In genomic region chr20:8272758-8273157, GRCh38 we compare ENCODE assay signal across 13 cellular contexts.
"Had no signal": no experiment of that assay in that cellular context is flagged by ENCODE, and none has a peak within 500 bp of the region (broad histone marks: within the 10 kb centered on the region; RNA-seq: fewer than 3 reads in every experiment).

No MANE protein-coding gene starts in this region.

- H3K27ac Mint-ChIP-seq: activated naive CD4-positive, alpha-beta T cell treated with anti-CD3 and anti-CD28 coated beads for 36 hours; activated T-helper 2 cell treated with anti-CD3 and anti-CD28 coated beads, Interferon-gamma antibody, Interleukin-2, Interleukin-4, amounts not matched to agents 10 μg/mL and 5 μg/mL and 100 μg/mL, durations not matched to agents 14 hours and 24 hours and 36 hours; natural killer cell treated with Interleukin-12 subunit alpha and Interleukin-12 subunit beta and Interleukin-15 and Interleukin-18, amount 100 ng/mL, for 72 hours had no signal

- H3K9me3 Mint-ChIP-seq: activated naive CD4-positive, alpha-beta T cell treated with anti-CD3 and anti-CD28 coated beads for 36 hours; activated T-helper 2 cell treated with anti-CD3 and anti-CD28 coated beads, Interferon-gamma antibody, Interleukin-2, Interleukin-4, amounts not matched to agents 10 μg/mL and 5 μg/mL and 100 μg/mL, durations not matched to agents 14 hours and 24 hours and 36 hours; natural killer cell treated with Interleukin-12 subunit alpha and Interleukin-12 subunit beta and Interleukin-15 and Interleukin-18, amount 100 ng/mL, for 72 hours had no signal

- H3K27me3 Mint-ChIP-seq: natural killer cell treated with Interleukin-12 subunit alpha and Interleukin-12 subunit beta and Interleukin-15 and Interleukin-18, amount 100 ng/mL, for 72 hours had no signal

- H3K27me3 ChIP-seq: dorsolateral prefrontal cortex, gastrocnemius medialis, heart left ventricle, stomach, testis had no signal

- H3K9me3 ChIP-seq: gastrocnemius medialis, heart left ventricle, stomach, testis had no signal

- ATAC-seq: activated CD4-positive, CD25-positive, alpha-beta regulatory T cell treated with anti-CD3 and anti-CD28 coated beads, Interleukin-2, amount 50 U/mL, for 24 hours; gastrocnemius medialis; heart left ventricle; natural killer cell treated with Interleukin-12 subunit alpha and Interleukin-12 subunit beta and Interleukin-15 and Interleukin-18, amount 100 ng/mL, for 72 hours had no signal

- DNase-seq: activated CD4-positive, alpha-beta T cell treated with anti-CD3 and anti-CD28 coated beads, Interleukin-2, amount 50 U/mL, for 4 hours; activated naive CD4-positive, alpha-beta T cell treated with anti-CD3 and anti-CD28 coated beads for 36 hours; dorsolateral prefrontal cortex; erythroblast; gastrocnemius medialis; heart left ventricle; mesendoderm; stimulated activated CD4-positive, alpha-beta T cell treated with anti-CD3 and anti-CD28 coated beads, Interleukin-1b, Interleukin-23, amount 100 ng/mL, for 48 hours; stomach; testis had no signal

- H3K4me1 ChIP-seq: stomach, testis had no signal

- H3K36me3 Mint-ChIP-seq: natural killer cell treated with Interleukin-12 subunit alpha and Interleukin-12 subunit beta and Interleukin-15 and Interleukin-18, amount 100 ng/mL, for 72 hours had no signal

- H3K4me3 ChIP-seq: dorsolateral prefrontal cortex, gastrocnemius medialis, heart left ventricle, stomach, testis had no signal

- H3K4me3 Mint-ChIP-seq: activated naive CD4-positive, alpha-beta T cell treated with anti-CD3 and anti-CD28 coated beads for 36 hours; natural killer cell treated with Interleukin-12 subunit alpha and Interleukin-12 subunit beta and Interleukin-15 and Interleukin-18, amount 100 ng/mL, for 72 hours had no signal

- H3K36me3 ChIP-seq: gastrocnemius medialis, heart left ventricle, stomach had no signal
